Comparison of ENCODE assay signal across 8 cellular contexts in genomic region chrX:16786139-16786790, GRCh38. TPM values are rescaled to one million over a fixed set of nuclear protein-coding genes. Genes with fewer than 3 reads are reported as not detected.
DNase-seq lines count a peak whose midpoint lies in the region; ATAC-seq and TF ChIP-seq lines count a peak whose summit lies in the region.

Gene TXLNG (plus strand): TSS chrX:16786466. CDS start chrX:16786488, 22 bp downstream.

- peak within 1 kb of the TSS; percentile 96 for H3K4me3 Mint-ChIP-seq in activated naive CD8-positive, alpha-beta T cell treated with anti-CD3 and anti-CD28 coated beads, Interleukin-2, amount 50 U/mL, for 24 hours

- DNase-seq in GM12865 (ENCODE audit: low read depth) (peak; percentile 98), NCI-H1417 treated with DMSO at 0.1 percent for 48 hours (lab: John Stamatoyannopoulos, UW) (peak; percentile 100), SW480 (ENCODE audit: low spot score) (peak; percentile 99), Right ventricle myocardium inferior (ENCODE audit: missing footprints) (peak; percentile 98), ovary (peak; percentile 98 to 99 (median 99)), tibial artery (peak; percentile 97 to 99)
- DNase-seq in activated naive CD8-positive, alpha-beta T cell treated with anti-CD3 and anti-CD28 coated beads, Interleukin-2, amount 50 U/mL, for 24 hours: peak; percentile 88

- H3K9me3 Mint-ChIP-seq in activated naive CD8-positive, alpha-beta T cell treated with anti-CD3 and anti-CD28 coated beads, Interleukin-2, amount 50 U/mL, for 24 hours: no peaks in the 10 kb centered on the region

- H3K4me1 ChIP-seq in ovary (ENCODE audit: insufficient read depth) (peaks cover 3% of the 10 kb centered on the region), tibial artery (peaks cover 0 to 14% (median 0%) of the 10 kb centered on the region in 4 donors)

- ATAC-seq in HG02763 (IDR thresholded peaks at IDR 0.05; ENCODE audit: unreplicated experiment): peak; percentile 99
- ATAC-seq in activated naive CD8-positive, alpha-beta T cell treated with anti-CD3 and anti-CD28 coated beads, Interleukin-2, amount 50 U/mL, for 24 hours: peak; percentile 99
- ATAC-seq in Right ventricle myocardium inferior: peak; percentile 100

- peaks cover 17% of the 10 kb centered on the region for H3K4me1 Mint-ChIP-seq in activated naive CD8-positive, alpha-beta T cell treated with anti-CD3 and anti-CD28 coated beads, Interleukin-2, amount 50 U/mL, for 24 hours

- TF ChIP-seq POLR2A in ovary (IDR thresholded peaks at IDR 0.05): peak; percentile 92

- no peak for TF ChIP-seq CTCF in GM12865 (IDR thresholded peaks at IDR 0.05; ENCODE audit: insufficient read depth, low read depth, low read length, missing control alignments)
- no peak for TF ChIP-seq CTCF in ovary (IDR thresholded peaks at IDR 0.05)
- TF ChIP-seq CTCF in tibial artery (IDR thresholded peaks at IDR 0.05): no peak

- H3K27ac ChIP-seq in ovary (peak within 1 kb of the TSS; percentile 71 to 94), tibial artery (peak within 1 kb of the TSS; percentile 91 to 92)

- 0 to 1% (median 0%) methylated on average over 13 to 59 of the region's 59 CpGs for WGBS in ovary, 3 donors

- H3K9me3 ChIP-seq in ovary (no peaks in the 10 kb centered on the region), tibial artery (no peaks in the 10 kb centered on the region)

- intact Hi-C loops in Right ventricle myocardium inferior (cut with DNase I) (loop anchor here (10.0 kb wide), 1 partner anchor 61 kb away; no protein-coding TSS in a partner anchor), ovary (cut with DNase I) (loop anchor here in 1 of 4 donors (5.0 kb wide), 1 partner anchor 69 kb away; the partner anchor contains the start of gene SYAP1), tibial artery (cut with DNase I; ENCODE audit: low total_unique reads) (loop anchor here (2.0 to 10.0 kb wide), 2 partner anchors 65 to 1019 kb away; no protein-coding TSS in a partner anchor)

- H3K4me3 ChIP-seq in GM12865 (ENCODE audit: low read depth, low read length) (peak within 1 kb of the TSS; percentile 78), ovary (peak within 1 kb of the TSS; percentile 63), tibial artery (peak within 1 kb of the TSS; percentile 69 to 79)

- H3K36me3 Mint-ChIP-seq in activated naive CD8-positive, alpha-beta T cell treated with anti-CD3 and anti-CD28 coated beads, Interleukin-2, amount 50 U/mL, for 24 hours (ENCODE audit: low read depth): peaks cover 14% of the 10 kb centered on the region

- TF ChIP-seq EP300 in ovary (IDR thresholded peaks at IDR 0.05): no peak

- peak within 1 kb of the TSS; percentile 91 for H3K27ac Mint-ChIP-seq in activated naive CD8-positive, alpha-beta T cell treated with anti-CD3 and anti-CD28 coated beads, Interleukin-2, amount 50 U/mL, for 24 hours

- no peaks in the 10 kb centered on the region for H3K27me3 ChIP-seq in ovary
- H3K27me3 ChIP-seq in tibial artery: no peaks in the 10 kb centered on the region

- no peaks in the 10 kb centered on the region for H3K27me3 Mint-ChIP-seq in activated naive CD8-positive, alpha-beta T cell treated with anti-CD3 and anti-CD28 coated beads, Interleukin-2, amount 50 U/mL, for 24 hours

- H3K36me3 ChIP-seq in ovary (no peaks in the 10 kb centered on the region), tibial artery (no peaks in the 10 kb centered on the region)

RNA-seq across cellular contexts. Expression of gene TXLNG, which starts in this region (rescaled TPM):
- total RNA-seq in Right ventricle myocardium inferior: 5.2 TPM
- total RNA-seq in ovary: 10 to 100 TPM; 18.7 to 27.7 (median 22.2) TPM
- 10 to 100 TPM; 14.0 to 19.7 TPM for polyA plus RNA-seq in ovary

Comparison
In these comparisons a context has a peak if more than half of its experiments do, and no peak if none do; other contexts are left out.
1. Peak in every context shown above with its lines: DNase-seq, ATAC-seq, H3K4me3 ChIP-seq and H3K27ac ChIP-seq.